ENCODE assay signal across 1 cellular context in the genomic region with DNA sequence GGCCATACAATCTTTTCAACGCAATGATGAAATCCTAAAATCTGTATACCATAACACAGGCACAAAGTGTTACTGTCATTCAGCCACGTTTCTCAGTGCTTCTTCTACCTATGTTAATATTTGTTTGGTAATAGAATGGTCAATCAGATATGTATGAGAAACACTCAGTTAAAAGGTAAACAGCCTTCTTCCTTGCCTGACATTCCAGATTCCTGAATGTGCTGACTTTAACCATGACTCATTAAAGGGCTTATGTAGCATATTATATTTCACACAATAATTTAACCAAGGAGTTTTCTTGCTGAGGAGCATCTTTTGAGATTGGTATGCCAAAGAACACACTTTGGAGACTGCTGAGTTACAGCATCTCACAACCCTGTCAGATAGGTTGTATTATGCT.
TF ChIP-seq lines count a peak whose summit lies in the region.

No MANE protein-coding gene starts in this region.

TF ChIP-seq in IMR-90, 13 proteins besides CTCF, POLR2A, EP300 and RAD21 (continued from another document):
- TF ChIP-seq ELK1 (IDR thresholded peaks at IDR 0.05; ENCODE audit: borderline replicate concordance, low read depth, low read length) (no peak), MAFK (IDR thresholded peaks at IDR 0.05; ENCODE audit: low read depth, low read length) (no peak), BHLHE40 (IDR thresholded peaks at IDR 0.05; ENCODE audit: low read depth, low read length) (no peak)
TF ChIP-seq in IMR-90: peak in this region for 0.
